Comparison of ENCODE assay signal across 24 cellular contexts in genomic region chr21:31880816-31881215, GRCh38. TPM values are rescaled to one million over a fixed set of nuclear protein-coding genes. Genes with fewer than 3 reads are reported as not detected.
"Had no signal": no experiment of that assay in that cellular context is flagged by ENCODE, and none has a peak within 500 bp of the region (broad histone marks: within the 10 kb centered on the region; RNA-seq: fewer than 3 reads in every experiment).

No MANE protein-coding gene starts in this region.

- H3K4me1 Mint-ChIP-seq: naive thymus-derived CD4-positive, alpha-beta T cell had no signal

- H3K27ac Mint-ChIP-seq: endodermal cell; naive thymus-derived CD4-positive, alpha-beta T cell had no signal

- H3K4me1 ChIP-seq: colonic mucosa, foreskin keratinocyte, prostate gland had no signal

- H3K4me3 Mint-ChIP-seq: endodermal cell; naive thymus-derived CD4-positive, alpha-beta T cell had no signal

- H3K4me3 ChIP-seq: colonic mucosa, hepatocyte, lung, pancreas, prostate gland, stomach, thoracic aorta, transverse colon had no signal

- H3K9me3 ChIP-seq: colonic mucosa, pancreas, prostate gland, stomach, thoracic aorta, transverse colon had no signal

- H3K4me2 ChIP-seq: hepatocyte had no signal

- H2AFZ ChIP-seq: hepatocyte had no signal

- H3K27ac ChIP-seq: colonic mucosa, foreskin keratinocyte, hepatocyte, prostate gland, stomach, thoracic aorta, transverse colon had no signal

- H3K36me3 ChIP-seq: colonic mucosa, pancreas, prostate gland, stomach, thoracic aorta, transverse colon had no signal

- H3K27me3 ChIP-seq: colonic mucosa, hepatocyte, pancreas had no signal

- DNase-seq: colonic mucosa; effector CD4-positive, alpha-beta T cell; endodermal cell; erythroblast; foreskin keratinocyte; head of caudate nucleus; left colon; left ventricle myocardium superior; mesenchymal stem cell; naive thymus-derived CD4-positive, alpha-beta T cell; occipital lobe; pancreas; stimulated activated CD4-positive, alpha-beta T cell treated with anti-CD3 and anti-CD28 coated beads, Interleukin-2, amount 100 ng/mL, for 24 hours; stimulated activated CD4-positive, alpha-beta T cell treated with anti-CD3 and anti-CD28 coated beads, Interleukin-4, amount 100 ng/mL, for 4 hours; stimulated activated naive CD4-positive, alpha-beta T cell; stomach; substantia nigra; transverse colon had no signal

- ATAC-seq: foreskin keratinocyte; left colon; left ventricle myocardium superior; naive thymus-derived CD4-positive, alpha-beta T cell; pancreas; sciatic nerve had no signal

RNA-seq across cellular contexts. Expression of gene HUNK, which starts 8.0 kb away (rescaled TPM):
- total RNA-seq: endothelial cell of umbilical vein had no signal
